Comparison of ENCODE assay signal across 36 cellular contexts in the genomic region with DNA sequence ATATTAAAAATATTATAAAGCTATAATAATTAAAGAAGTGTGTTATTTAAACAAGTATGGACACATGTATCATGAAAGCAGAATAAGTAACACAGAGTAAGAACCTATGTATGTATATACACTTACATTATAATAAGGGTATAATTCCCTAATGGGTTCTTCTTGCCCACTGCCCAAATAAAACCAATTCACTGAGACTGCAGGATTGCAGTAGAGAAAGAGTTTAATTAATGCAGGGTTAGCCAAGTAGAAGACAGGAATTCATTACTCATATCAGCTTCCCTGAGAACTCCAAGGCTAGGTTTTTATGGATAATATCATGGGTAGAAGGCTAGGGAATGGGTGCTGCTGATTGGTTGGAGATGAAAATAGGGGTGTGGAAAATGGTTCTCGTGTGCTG. TPM values are rescaled to one million over a fixed set of nuclear protein-coding genes. Genes with fewer than 3 reads are reported as not detected.
A peak's percentile ranks its signal among the peaks of the same experiment; 100 is the strongest.
DNase-seq lines count a peak whose midpoint lies in the region; ATAC-seq and TF ChIP-seq lines count a peak whose summit lies in the region.
"Had no signal": no experiment of that assay in that cellular context is flagged by ENCODE, and none has a peak within 500 bp of the region (broad histone marks: within the 10 kb centered on the region; RNA-seq: fewer than 3 reads in every experiment).

No MANE protein-coding gene starts in this region.

- no peaks in the 10 kb centered on the region for H3K27me3 Mint-ChIP-seq in activated CD8-positive, alpha-beta T cell treated with anti-CD3 and anti-CD28 coated beads, Interleukin-2, amount 10 ng/mL, durations not matched to agents 7 days and 5 days (ENCODE audit: low read depth)
- no peaks in the 10 kb centered on the region for H3K27me3 Mint-ChIP-seq in activated CD8-positive, alpha-beta T cell treated with anti-CD3 and anti-CD28 coated beads for 36 hours
- H3K27me3 Mint-ChIP-seq in immature natural killer cell (ENCODE audit: low read depth in 3 of 3), result peaks cover 0 to 2% (median 1%) of the 10 kb centered on the region in 3 donors
- no peaks in the 10 kb centered on the region for H3K27me3 Mint-ChIP-seq in CD8-positive, alpha-beta memory T cell
- H3K27me3 Mint-ChIP-seq: B cell; CD4-positive, alpha-beta memory T cell; CD4-positive, alpha-beta T cell; CD4-positive, CD25-positive, alpha-beta regulatory T cell had no signal

- RAD21 ChIA-PET in HCT116 (lab: Charles Lee; ENCODE audit: low non-redundant PET in 1 of 2, low total read pairs in 2 of 2, uncharacterized antibody in 2 of 2, unreplicated experiment in 2 of 2), result no interaction called here

- no peak for ATAC-seq in activated CD8-positive, alpha-beta T cell treated with anti-CD3 and anti-CD28 coated beads, Interleukin-2, amount 10 ng/mL, durations not matched to agents 7 days and 5 days
- no peak for ATAC-seq in activated CD8-positive, alpha-beta T cell treated with anti-CD3 and anti-CD28 coated beads for 36 hours
- ATAC-seq in HCT116, result no peak
- ATAC-seq in HG03095 (IDR thresholded peaks at IDR 0.05; ENCODE audit: unreplicated experiment), result no peak
- ATAC-seq: A549; CD8-positive, alpha-beta T cell had no signal

- H3K9me3 ChIP-seq in HCT116 (ENCODE audit: control insufficient read depth in 1 of 2, insufficient read depth in 1 of 2, low read depth in 1 of 2, low read length in 2 of 2), result peaks cover 4 to 20% of the 10 kb centered on the region in 2 experiments; a peak in 2 of 4 replicates
- H3K9me3 ChIP-seq in HEK293 (ENCODE audit: control insufficient read depth, insufficient read depth, low read depth, low read length), result peaks cover 4% of the 10 kb centered on the region
- peaks cover 14% of the 10 kb centered on the region for H3K9me3 ChIP-seq in CD8-positive, alpha-beta memory T cell (ENCODE audit: low read length)
- H3K9me3 ChIP-seq: A549, BE2C had no signal

- no peak overlapping the region for H2AFZ ChIP-seq in HCT116 (ENCODE audit: low read depth, low read length, poor library complexity, severe bottlenecking)

- no peaks in the 10 kb centered on the region for H4K20me1 ChIP-seq in HCT116 (ENCODE audit: insufficient read depth)
- H4K20me1 ChIP-seq: BLaER1; BLaER1 treated with 17β-estradiol and CSF1 and Interleukin-3, amounts not matched to agents 10 nM and 100 nM had no signal

- no peaks in the 10 kb centered on the region for H3K79me2 ChIP-seq in HCT116 (ENCODE audit: insufficient read depth, low read length)

- no peak for TF ChIP-seq RAD21 in HCT116 (IDR thresholded peaks at IDR 0.05; ENCODE audit: low read depth)

- no peak overlapping the region for H3K4me3 Mint-ChIP-seq in activated CD8-positive, alpha-beta T cell treated with anti-CD3 and anti-CD28 coated beads, Interleukin-2, amount 10 ng/mL, durations not matched to agents 7 days and 5 days
- no peak overlapping the region for H3K4me3 Mint-ChIP-seq in activated CD8-positive, alpha-beta T cell treated with anti-CD3 and anti-CD28 coated beads for 36 hours
- no peak overlapping the region for H3K4me3 Mint-ChIP-seq in immature natural killer cell
- H3K4me3 Mint-ChIP-seq in CD8-positive, alpha-beta memory T cell, result no peak overlapping the region
- H3K4me3 Mint-ChIP-seq: B cell; CD14-positive monocyte; CD4-positive, alpha-beta memory T cell; CD4-positive, alpha-beta T cell; CD4-positive, CD25-positive, alpha-beta regulatory T cell; CD8-positive, alpha-beta T cell had no signal

- no peaks in the 10 kb centered on the region for H3K4me1 ChIP-seq in HCT116 (ENCODE audit: control insufficient read depth in 1 of 2, insufficient read depth in 2 of 2, low read length in 2 of 2)
- no peaks in the 10 kb centered on the region for H3K4me1 ChIP-seq in HEK293 (ENCODE audit: control insufficient read depth, insufficient read depth, low read length)
- no peaks in the 10 kb centered on the region for H3K4me1 ChIP-seq in CD8-positive, alpha-beta memory T cell (ENCODE audit: insufficient read depth, low read length)
- H3K4me1 ChIP-seq: A549; BE2C; BLaER1; BLaER1 treated with 17β-estradiol and CSF1 and Interleukin-3, amounts not matched to agents 10 nM and 100 nM; Caco-2 had no signal

- H3K27me3 ChIP-seq in HCT116 (ENCODE audit: insufficient read depth, low read length), result no peaks in the 10 kb centered on the region
- H3K27me3 ChIP-seq in CD8-positive, alpha-beta memory T cell (ENCODE audit: insufficient read depth, low read length, poor library complexity, severe bottlenecking), result no peaks in the 10 kb centered on the region
- H3K27me3 ChIP-seq: BE2C; BLaER1; BLaER1 treated with 17β-estradiol and CSF1 and Interleukin-3, amounts not matched to agents 10 nM and 100 nM had no signal

- TF ChIP-seq CTCF in activated CD8-positive, alpha-beta T cell treated with anti-CD3 and anti-CD28 coated beads for 36 hours (IDR thresholded peaks at IDR 0.05), result no peak
- TF ChIP-seq CTCF in HCT116 (IDR thresholded peaks at IDR 0.05 in 2 of 3, conservative IDR thresholded peaks at IDR 0.05 in 1 of 3; ENCODE audit: borderline replicate concordance in 1 of 3, insufficient read depth in 1 of 3, low read depth in 2 of 3, low read length in 2 of 3) (no peak), HEK293 (tag by site-specific recombination; IDR thresholded peaks at IDR 0.05) (no peak)

- CTCF ChIA-PET in activated CD8-positive, alpha-beta T cell treated with anti-CD3 and anti-CD28 coated beads, Interleukin-2, amount 10 ng/mL, durations not matched to agents 7 days and 5 days (lab: Charles Lee), result interaction anchor here (1.0 kb wide), 1 partner anchor 46 kb away, joined by 3 read pairs; no protein-coding TSS in a partner anchor
- CTCF ChIA-PET in activated CD8-positive, alpha-beta T cell treated with anti-CD3 and anti-CD28 coated beads for 36 hours (lab: Charles Lee), result interaction anchor here (0.7 kb wide), 1 partner anchor 18 kb away, joined by 3 read pairs; no protein-coding TSS in a partner anchor
- CTCF ChIA-PET in HCT116 (lab: Charles Lee) (no interaction called here), HEK293 (lab: Yijun Ruan, JAX) (interaction anchor here (0.6 kb wide), 1 partner anchor 129 kb away, joined by 3 read pairs; no protein-coding TSS in a partner anchor)
- CTCF ChIA-PET in CD8-positive, alpha-beta memory T cell (lab: Charles Lee), result no interaction called here

- no peak for DNase-seq in activated CD8-positive, alpha-beta T cell treated with anti-CD3 and anti-CD28 coated beads, Interleukin-2, amount 10 ng/mL, durations not matched to agents 7 days and 5 days
- no peak for DNase-seq in activated CD8-positive, alpha-beta T cell treated with anti-CD3 and anti-CD28 coated beads for 36 hours
- no peak for DNase-seq in HCT116 (ENCODE audit: low read depth, low spot score)
- peak; percentile 17 for DNase-seq in HT1080 (ENCODE audit: low read depth)
- DNase-seq in immature natural killer cell, result no peak
- no peak for DNase-seq in CD8-positive, alpha-beta memory T cell
- DNase-seq: 8988T; ACHN; AML-193; BE2C; C1 segment of cervical spinal cord; Caco-2; Calu3; CD4-positive, alpha-beta memory T cell; CD4-positive, alpha-beta T cell; CD4-positive, CD25-positive, alpha-beta regulatory T cell; CD8-positive, alpha-beta T cell; COR-L47; DMS 273 treated with DMSO at 0.1 percent for 48 hours; DMS153; DMS53; DMS79; DMS79 treated with DMSO at 0.1 percent for 48 hours; DND-41; EL had no signal

- H3K4me2 ChIP-seq in HCT116 (ENCODE audit: low read length), result no peak overlapping the region
- H3K4me2 ChIP-seq: A549; BLaER1; BLaER1 treated with 17β-estradiol and CSF1 and Interleukin-3, amounts not matched to agents 10 nM and 100 nM had no signal

- POLR2A ChIA-PET in activated CD8-positive, alpha-beta T cell treated with anti-CD3 and anti-CD28 coated beads, Interleukin-2, amount 10 ng/mL, durations not matched to agents 7 days and 5 days (lab: Charles Lee), result no interaction called here
- POLR2A ChIA-PET in activated CD8-positive, alpha-beta T cell treated with anti-CD3 and anti-CD28 coated beads for 36 hours (lab: Charles Lee), result no interaction called here
- POLR2A ChIA-PET in HCT116 (lab: Charles Lee), result no interaction called here
- POLR2A ChIA-PET in HEK293 (lab: Yijun Ruan, JAX), result no interaction called here
- POLR2A ChIA-PET in CD8-positive, alpha-beta memory T cell (lab: Charles Lee), result no interaction called here

- H3K4me1 Mint-ChIP-seq in activated CD8-positive, alpha-beta T cell treated with anti-CD3 and anti-CD28 coated beads, Interleukin-2, amount 10 ng/mL, durations not matched to agents 7 days and 5 days (ENCODE audit: low read depth), result no peaks in the 10 kb centered on the region
- H3K4me1 Mint-ChIP-seq in activated CD8-positive, alpha-beta T cell treated with anti-CD3 and anti-CD28 coated beads for 36 hours (ENCODE audit: low read depth), result no peaks in the 10 kb centered on the region
- peaks cover 0 to 7% of the 10 kb centered on the region in 2 donors for H3K4me1 Mint-ChIP-seq in immature natural killer cell
- peaks cover 2 to 7% (median 6%) of the 10 kb centered on the region in 3 donors for H3K4me1 Mint-ChIP-seq in CD8-positive, alpha-beta memory T cell
- H3K4me1 Mint-ChIP-seq: CD14-positive monocyte had no signal

- H3K27ac ChIP-seq in HCT116 (ENCODE audit: low read depth, low read length), result no peak overlapping the region
- no peak overlapping the region for H3K27ac ChIP-seq in HEK293 (ENCODE audit: extremely low read depth, low read depth, low read length)
- no peak overlapping the region for H3K27ac ChIP-seq in CD8-positive, alpha-beta memory T cell (ENCODE audit: low read depth, low read length)
- H3K27ac ChIP-seq: 22Rv1; A549; BLaER1; BLaER1 treated with 17β-estradiol and CSF1 and Interleukin-3, amounts not matched to agents 10 nM and 100 nM; C4-2B had no signal

- BruUV-seq in HCT116 (replicated peaks; lab: Mats Ljungman, UMichigan), result no TSS peak

- H3K27ac Mint-ChIP-seq in activated CD8-positive, alpha-beta T cell treated with anti-CD3 and anti-CD28 coated beads, Interleukin-2, amount 10 ng/mL, durations not matched to agents 7 days and 5 days, result peak overlapping the region; percentile 57
- H3K27ac Mint-ChIP-seq in activated CD8-positive, alpha-beta T cell treated with anti-CD3 and anti-CD28 coated beads for 36 hours, result no peak overlapping the region
- no peak overlapping the region for H3K27ac Mint-ChIP-seq in immature natural killer cell
- H3K27ac Mint-ChIP-seq in CD8-positive, alpha-beta memory T cell, result no peak overlapping the region
- H3K27ac Mint-ChIP-seq: B cell; CD14-positive monocyte; CD4-positive, alpha-beta memory T cell; CD4-positive, alpha-beta T cell; CD4-positive, CD25-positive, alpha-beta regulatory T cell; CD8-positive, alpha-beta T cell had no signal

- no peaks in the 10 kb centered on the region for H3K36me3 ChIP-seq in HCT116 (ENCODE audit: control insufficient read depth in 1 of 2, insufficient read depth in 2 of 2, low read length in 2 of 2)
- H3K36me3 ChIP-seq in HEK293 (ENCODE audit: control insufficient read depth in 2 of 2, insufficient read depth in 1 of 2, low read length in 2 of 2), result no peaks in the 10 kb centered on the region
- H3K36me3 ChIP-seq in CD8-positive, alpha-beta memory T cell (ENCODE audit: insufficient read depth, low read length), result no peaks in the 10 kb centered on the region
- H3K36me3 ChIP-seq: BE2C had no signal

- intact Hi-C loops in activated CD8-positive, alpha-beta T cell treated with anti-CD3 and anti-CD28 coated beads for 36 hours (cut with micrococcal nuclease), result no loop called here
- intact Hi-C loops in HCT116 (cut with micrococcal nuclease), result no loop called here

- no peak for TF ChIP-seq POLR2A in HCT116 (IDR thresholded peaks at IDR 0.05; ENCODE audit: borderline replicate concordance, extremely low read depth, insufficient read depth, insufficient read length)

- H3K9ac ChIP-seq in HCT116 (ENCODE audit: low read length), result no peak overlapping the region
- H3K9ac ChIP-seq: BLaER1; BLaER1 treated with 17β-estradiol and CSF1 and Interleukin-3, amounts not matched to agents 10 nM and 100 nM had no signal

- H3K9me2 ChIP-seq in HCT116 (ENCODE audit: insufficient read depth), result no peaks in the 10 kb centered on the region

- H3K36me3 Mint-ChIP-seq in activated CD8-positive, alpha-beta T cell treated with anti-CD3 and anti-CD28 coated beads, Interleukin-2, amount 10 ng/mL, durations not matched to agents 7 days and 5 days (ENCODE audit: low read depth), result peaks cover 26% of the 10 kb centered on the region
- peaks cover 12% of the 10 kb centered on the region for H3K36me3 Mint-ChIP-seq in activated CD8-positive, alpha-beta T cell treated with anti-CD3 and anti-CD28 coated beads for 36 hours (ENCODE audit: low read depth)
- peaks cover 19 to 42% (median 31%) of the 10 kb centered on the region in 3 donors for H3K36me3 Mint-ChIP-seq in immature natural killer cell
- peaks cover 12 to 64% (median 17%) of the 10 kb centered on the region in 3 donors for H3K36me3 Mint-ChIP-seq in CD8-positive, alpha-beta memory T cell
- H3K36me3 Mint-ChIP-seq: CD14-positive monocyte had no signal

- H3K4me3 ChIP-seq in HCT116 (replicated peaks in 1 of 2; ENCODE audit: low read depth in 1 of 2, low read length in 2 of 2) (no peak overlapping the region), HEK293 (ENCODE audit: low read depth, low read length) (no peak overlapping the region)
- H3K4me3 ChIP-seq in CD8-positive, alpha-beta memory T cell (ENCODE audit: low read length), result no peak overlapping the region
- H3K4me3 ChIP-seq: A549; BLaER1; BLaER1 treated with 17β-estradiol and CSF1 and Interleukin-3, amounts not matched to agents 10 nM and 100 nM had no signal

- H3K9me3 Mint-ChIP-seq in activated CD8-positive, alpha-beta T cell treated with anti-CD3 and anti-CD28 coated beads, Interleukin-2, amount 10 ng/mL, durations not matched to agents 7 days and 5 days (ENCODE audit: insufficient read depth), result peaks cover 54% of the 10 kb centered on the region
- peaks cover 26% of the 10 kb centered on the region for H3K9me3 Mint-ChIP-seq in activated CD8-positive, alpha-beta T cell treated with anti-CD3 and anti-CD28 coated beads for 36 hours
- peaks cover 18 to 43% (median 32%) of the 10 kb centered on the region in 6 donors for H3K9me3 Mint-ChIP-seq in immature natural killer cell
- H3K9me3 Mint-ChIP-seq in CD8-positive, alpha-beta memory T cell, result peaks cover 26 to 46% (median 43%) of the 10 kb centered on the region in 5 donors

RNA-seq across cellular contexts. Expression of gene SAMD3, which starts 53.8 kb away (rescaled TPM):
- total RNA-seq in activated CD8-positive, alpha-beta T cell treated with anti-CD3 and anti-CD28 coated beads, Interleukin-2, amount 10 ng/mL, durations not matched to agents 7 days and 5 days, result 10 to 100 TPM; 22.1 to 28.9 TPM
- 1 to 10 TPM; 6.4 to 8.7 TPM for total RNA-seq in activated CD8-positive, alpha-beta T cell treated with anti-CD3 and anti-CD28 coated beads for 36 hours
- 7.5 TPM for total RNA-seq in HCT116 (2021; ENCODE audit: unreplicated experiment)
- 1.7 and 2.5 TPM in 2 replicates for polyA plus RNA-seq in HCT116 (2012)
- total RNA-seq in HT1080 (2014; rRNA removed; shearing (Covaris generic)), result 3.8 and 5.0 TPM in 2 replicates
- 0.17 and 0.23 TPM in 2 replicates for polyA plus RNA-seq in HT1080 (2015; cell fraction: cytosol; rRNA removed)
- polyA plus RNA-seq in HT1080 (2015; cell fraction: nucleus; rRNA removed), result 0.43 and 0.77 TPM in 2 replicates
- 100 to 1,000 TPM; 208 to 376 (median 275) TPM for polyA plus RNA-seq in immature natural killer cell
- total RNA-seq in CD8-positive, alpha-beta memory T cell, result 10 to 100 TPM; 12.5 to 14.5 TPM
- 220 TPM for polyA plus RNA-seq in CD8-positive, alpha-beta memory T cell
- total RNA-seq: A673, Calu3, Daoy had no signal
- polyA plus RNA-seq: A549 had no signal

Comparison
In these comparisons a context has a peak if more than half of its experiments do, and no peak if none do; other contexts are left out.
1. CTCF ChIA-PET loops: an anchor here in activated CD8-positive, alpha-beta T cell treated with anti-CD3 and anti-CD28 coated beads, Interleukin-2, amount 10 ng/mL, durations not matched to agents 7 days and 5 days (1.0 kb wide), activated CD8-positive, alpha-beta T cell treated with anti-CD3 and anti-CD28 coated beads for 36 hours (0.7 kb wide) and HEK293 (0.6 kb wide); none called in HCT116 and CD8-positive, alpha-beta memory T cell.